23 cellular contexts compared by ENCODE assay signal in genomic region chr4:165827018-165827417, GRCh38. TPM values are rescaled to one million over a fixed set of nuclear protein-coding genes. Genes with fewer than 3 reads are reported as not detected.
"Had no signal": no experiment of that assay in that cellular context is flagged by ENCODE, and none has a peak within 500 bp of the region (broad histone marks: within the 10 kb centered on the region; RNA-seq: fewer than 3 reads in every experiment).

No MANE protein-coding gene starts in this region.

- H3K4me1 ChIP-seq: esophagus squamous epithelium, testis, tibial nerve, upper lobe of right lung, vagina had no signal

- H3K27me3 ChIP-seq: esophagus squamous epithelium, ovary, testis, tibial nerve, upper lobe of right lung, vagina had no signal

- H3K36me3 Mint-ChIP-seq: immature natural killer cell; naive thymus-derived CD8-positive, alpha-beta T cell; stimulated activated effector memory CD8-positive, alpha-beta T cell treated with anti-CD3 and anti-CD28 coated beads, Interleukin-12 subunit alpha, Interleukin-12 subunit beta, amount 100 ng/mL, for 72 hours had no signal

- H3K4me3 ChIP-seq: esophagus squamous epithelium, lung, ovary, testis, tibial nerve, upper lobe of right lung, vagina had no signal

- H3K9me3 ChIP-seq: esophagus squamous epithelium, ovary, testis, tibial nerve, upper lobe of right lung, vagina had no signal

- H3K4me3 Mint-ChIP-seq: dendritic cell treated with granulocyte-macrophage colony-stimulating factor and Interleukin-4, amounts not matched to agents 40 ng/mL and 50 ng/mL, for 4 days; effector memory CD8-positive, alpha-beta T cell; immature natural killer cell; naive thymus-derived CD8-positive, alpha-beta T cell; neural crest cell; stimulated activated effector memory CD8-positive, alpha-beta T cell treated with anti-CD3 and anti-CD28 coated beads, Interleukin-12 subunit alpha, Interleukin-12 subunit beta, amount 100 ng/mL, for 72 hours; stimulated activated naive CD8-positive, alpha-beta T cell treated with anti-CD3 and anti-CD28 coated beads, Interleukin-15, Interleukin-2, amounts not matched to agents 100 ng/mL and 50 ng/mL, for 24 hours had no signal

- H3K27ac Mint-ChIP-seq: dendritic cell treated with granulocyte-macrophage colony-stimulating factor and Interleukin-4, amounts not matched to agents 40 ng/mL and 50 ng/mL, for 4 days; effector memory CD8-positive, alpha-beta T cell; immature natural killer cell; naive thymus-derived CD8-positive, alpha-beta T cell; stimulated activated effector memory CD8-positive, alpha-beta T cell treated with anti-CD3 and anti-CD28 coated beads, Interleukin-12 subunit alpha, Interleukin-12 subunit beta, amount 100 ng/mL, for 72 hours; stimulated activated naive CD8-positive, alpha-beta T cell treated with anti-CD3 and anti-CD28 coated beads, Interleukin-15, Interleukin-2, amounts not matched to agents 100 ng/mL and 50 ng/mL, for 24 hours had no signal

- DNase-seq: effector memory CD8-positive, alpha-beta T cell; esophagus squamous epithelium; foreskin fibroblast; immature natural killer cell; left colon; left ventricle myocardium superior; naive thymus-derived CD8-positive, alpha-beta T cell; nucleus accumbens; ovary; right cardiac atrium; small intestine; stimulated activated CD4-positive, alpha-beta T cell treated with anti-CD3 and anti-CD28 coated beads, Interleukin-4, amount 100 ng/mL, for 1 hour; stimulated activated CD8-positive, alpha-beta memory T cell treated with anti-CD3 and anti-CD28 coated beads, Interleukin-4, amount 100 ng/mL, for 48 hours; testis; upper lobe of right lung had no signal

- H3K27ac ChIP-seq: esophagus squamous epithelium, ovary, testis, tibial nerve, upper lobe of right lung, vagina had no signal

- H3K4me1 Mint-ChIP-seq: immature natural killer cell; naive thymus-derived CD8-positive, alpha-beta T cell; stimulated activated effector memory CD8-positive, alpha-beta T cell treated with anti-CD3 and anti-CD28 coated beads, Interleukin-12 subunit alpha, Interleukin-12 subunit beta, amount 100 ng/mL, for 72 hours had no signal

- ATAC-seq: effector memory CD8-positive, alpha-beta T cell; left colon; left ventricle myocardium superior; naive thymus-derived CD8-positive, alpha-beta T cell; right cardiac atrium; stimulated activated effector memory CD8-positive, alpha-beta T cell treated with anti-CD3 and anti-CD28 coated beads, Interleukin-12 subunit alpha, Interleukin-12 subunit beta, amount 100 ng/mL, for 72 hours; upper lobe of right lung had no signal

- H3K36me3 ChIP-seq: esophagus squamous epithelium, ovary, tibial nerve, upper lobe of right lung, vagina had no signal

- H3K27me3 Mint-ChIP-seq: dendritic cell treated with granulocyte-macrophage colony-stimulating factor and Interleukin-4, amounts not matched to agents 40 ng/mL and 50 ng/mL, for 4 days; effector memory CD8-positive, alpha-beta T cell; naive thymus-derived CD8-positive, alpha-beta T cell; stimulated activated naive CD8-positive, alpha-beta T cell treated with anti-CD3 and anti-CD28 coated beads, Interleukin-15, Interleukin-2, amounts not matched to agents 100 ng/mL and 50 ng/mL, for 24 hours had no signal

- H3K9me3 Mint-ChIP-seq: stimulated activated naive CD8-positive, alpha-beta T cell treated with anti-CD3 and anti-CD28 coated beads, Interleukin-15, Interleukin-2, amounts not matched to agents 100 ng/mL and 50 ng/mL, for 24 hours had no signal

RNA-seq across cellular contexts. Expression of gene TLL1, which starts 46.0 kb away (rescaled TPM):
- total RNA-seq: mononuclear cell; naive thymus-derived CD8-positive, alpha-beta T cell had no signal
- polyA plus RNA-seq: immature natural killer cell; naive thymus-derived CD8-positive, alpha-beta T cell had no signal
